Comparison of ENCODE assay signal across 8 cellular contexts in genomic region chr22:21651521-21652009, GRCh38. TPM values are rescaled to one million over a fixed set of nuclear protein-coding genes. Genes with fewer than 3 reads are reported as not detected.
DNase-seq lines count a peak whose midpoint lies in the region; ATAC-seq and TF ChIP-seq lines count a peak whose summit lies in the region.

No MANE protein-coding gene starts in this region.

- H3K27ac ChIP-seq in 22Rv1 = peak overlapping the region; percentile 79
- H3K27ac ChIP-seq in dorsolateral prefrontal cortex = no peak overlapping the region

- peak overlapping the region; percentile 44 to 92 (median 66) for H3K4me3 ChIP-seq in dorsolateral prefrontal cortex

- H3K27me3 ChIP-seq in dorsolateral prefrontal cortex = peaks cover 0 to 6% (median 0%) of the 10 kb centered on the region in 45 donors

- peak; percentile 30 for DNase-seq in HuH-7 (ENCODE audit: low spot score)
- no peak for DNase-seq in dorsolateral prefrontal cortex
- DNase-seq in natural killer cell = no peak
- no peak for DNase-seq in NCI-H226
- DNase-seq in mesenteric fat pad (ENCODE audit: low spot score) = no peak
- DNase-seq in H4 (ENCODE audit: low spot score) = no peak

- peak overlapping the region; percentile 31 to 87 for H3K27ac Mint-ChIP-seq in natural killer cell

- intact Hi-C loops in dorsolateral prefrontal cortex (cut with DNase I) (no loop called here), natural killer cell (cut with micrococcal nuclease) (no loop called here)

- H3K27me3 Mint-ChIP-seq in natural killer cell (ENCODE audit: low read depth in 2 of 2) = no peaks in the 10 kb centered on the region

- peaks cover 24 to 28% of the 10 kb centered on the region in 2 donors for H3K4me1 Mint-ChIP-seq in natural killer cell

- ATAC-seq in GM19043 (IDR thresholded peaks at IDR 0.05; ENCODE audit: low read depth, unreplicated experiment) (peak; percentile 28), natural killer cell (peak; percentile 24 to 46 (median 25))

- no peaks in the 10 kb centered on the region for H3K36me3 Mint-ChIP-seq in natural killer cell

- H3K9me3 Mint-ChIP-seq in natural killer cell = no peaks in the 10 kb centered on the region

- peak overlapping the region; percentile 89 for H3K4me3 Mint-ChIP-seq in natural killer cell

- no peak for TF ChIP-seq CTCF in 22Rv1 (IDR thresholded peaks at IDR 0.05)
- TF ChIP-seq CTCF in dorsolateral prefrontal cortex (IDR thresholded peaks at IDR 0.05 in 54 of 56, conservative IDR thresholded peaks at IDR 0.05 in 2 of 56; ENCODE audit: low read depth in 1 of 56, partially characterized antibody in 56 of 56) = no peak
- TF ChIP-seq CTCF in natural killer cell (IDR thresholded peaks at IDR 0.05) = no peak

RNA-seq across cellular contexts. Expression of gene SDF2L1, which starts 9.5 kb away (rescaled TPM):
- total RNA-seq in dorsolateral prefrontal cortex = 10 to 100 TPM in 86 of 120 experiments, 1 to 10 TPM in 34; 4.9 to 43.3 (median 11.4) TPM
- total RNA-seq in natural killer cell = 10 to 100 TPM; 38.3 to 55.8 (median 40.3) TPM
- 31.6 TPM for total RNA-seq in mesenteric fat pad
- 33.6 and 38.7 TPM in 2 replicates for total RNA-seq in H4 (2014; rRNA removed; shearing (Covaris generic))

RNA-seq across cellular contexts. Expression of gene PPIL2, which starts 14.2 kb away (rescaled TPM):
- 10 to 100 TPM; 27.4 to 65.8 (median 42.2) TPM for total RNA-seq in dorsolateral prefrontal cortex
- total RNA-seq in natural killer cell = 100 to 1,000 TPM; 101 to 127 (median 124) TPM
- 23.6 TPM for total RNA-seq in mesenteric fat pad
- total RNA-seq in H4 (2014; rRNA removed; shearing (Covaris generic)) = 8.6 and 12.9 TPM in 2 replicates

RNA-seq across cellular contexts. Expression of gene CCDC116, which starts 19.0 kb away (rescaled TPM):
- total RNA-seq in dorsolateral prefrontal cortex (1 to 10 TPM in 29 of 120 experiments, under 1 TPM in 82, not detected in 9; 0.20 to 2.8 (median 0.68) TPM), natural killer cell (under 1 TPM in 1 of 3 donors, not detected in 2; 0.43 TPM), mesenteric fat pad (0.39 TPM)
- total RNA-seq in H4 (2014; rRNA removed; shearing (Covaris generic)) = 0.10 TPM in 1 of 2 replicates, not detected in the other

RNA-seq across cellular contexts. Expression of gene YDJC, which starts 21.7 kb away (rescaled TPM):
- total RNA-seq in dorsolateral prefrontal cortex (10 to 100 TPM in 117 of 120 experiments, 1 to 10 TPM in 3; 9.3 to 19.5 (median 14.6) TPM), natural killer cell (10 to 100 TPM; 20.5 to 24.4 (median 21.6) TPM), mesenteric fat pad (6.0 TPM)
- total RNA-seq in H4 (2014; rRNA removed; shearing (Covaris generic)) = 26.7 and 35.4 TPM in 2 replicates
